1 cellular context compared by ENCODE assay signal in the genomic region with DNA sequence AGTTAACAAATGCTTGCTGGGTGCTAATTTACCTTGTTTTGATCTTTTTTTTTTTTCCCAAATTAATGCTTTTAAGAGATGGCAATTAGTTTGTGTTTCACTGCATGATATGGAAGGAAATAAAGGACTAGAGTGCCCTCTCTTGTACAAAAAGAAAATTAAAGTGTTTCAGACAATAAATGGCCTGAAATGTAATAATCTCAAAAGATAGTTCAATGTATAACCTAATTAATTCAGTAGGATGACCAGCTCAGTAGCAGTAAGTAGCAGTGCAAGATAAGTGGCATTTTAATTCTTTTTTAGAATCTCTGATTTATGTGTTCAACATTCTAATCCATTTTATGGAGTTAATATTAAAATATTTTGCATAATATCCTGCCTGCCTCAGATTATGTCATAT.
TF ChIP-seq lines count a peak whose summit lies in the region.

No MANE protein-coding gene starts in this region.

TF ChIP-seq in WTC11, 78 proteins besides CTCF, POLR2A, EP300 and RAD21 (continued from another document):
- TF ChIP-seq TCF7 (CRISPR knock-in tag; IDR thresholded peaks at IDR 0.05; ENCODE audit: low read depth) (no peak), ESRRA (CRISPR knock-in tag; IDR thresholded peaks at IDR 0.05; ENCODE audit: borderline replicate concordance) (no peak), ZNF232 (CRISPR knock-in tag; IDR thresholded peaks at IDR 0.05) (no peak), FOXJ3 (CRISPR knock-in tag; IDR thresholded peaks at IDR 0.05; ENCODE audit: borderline replicate concordance) (no peak)
- TF ChIP-seq, protein P1, sequence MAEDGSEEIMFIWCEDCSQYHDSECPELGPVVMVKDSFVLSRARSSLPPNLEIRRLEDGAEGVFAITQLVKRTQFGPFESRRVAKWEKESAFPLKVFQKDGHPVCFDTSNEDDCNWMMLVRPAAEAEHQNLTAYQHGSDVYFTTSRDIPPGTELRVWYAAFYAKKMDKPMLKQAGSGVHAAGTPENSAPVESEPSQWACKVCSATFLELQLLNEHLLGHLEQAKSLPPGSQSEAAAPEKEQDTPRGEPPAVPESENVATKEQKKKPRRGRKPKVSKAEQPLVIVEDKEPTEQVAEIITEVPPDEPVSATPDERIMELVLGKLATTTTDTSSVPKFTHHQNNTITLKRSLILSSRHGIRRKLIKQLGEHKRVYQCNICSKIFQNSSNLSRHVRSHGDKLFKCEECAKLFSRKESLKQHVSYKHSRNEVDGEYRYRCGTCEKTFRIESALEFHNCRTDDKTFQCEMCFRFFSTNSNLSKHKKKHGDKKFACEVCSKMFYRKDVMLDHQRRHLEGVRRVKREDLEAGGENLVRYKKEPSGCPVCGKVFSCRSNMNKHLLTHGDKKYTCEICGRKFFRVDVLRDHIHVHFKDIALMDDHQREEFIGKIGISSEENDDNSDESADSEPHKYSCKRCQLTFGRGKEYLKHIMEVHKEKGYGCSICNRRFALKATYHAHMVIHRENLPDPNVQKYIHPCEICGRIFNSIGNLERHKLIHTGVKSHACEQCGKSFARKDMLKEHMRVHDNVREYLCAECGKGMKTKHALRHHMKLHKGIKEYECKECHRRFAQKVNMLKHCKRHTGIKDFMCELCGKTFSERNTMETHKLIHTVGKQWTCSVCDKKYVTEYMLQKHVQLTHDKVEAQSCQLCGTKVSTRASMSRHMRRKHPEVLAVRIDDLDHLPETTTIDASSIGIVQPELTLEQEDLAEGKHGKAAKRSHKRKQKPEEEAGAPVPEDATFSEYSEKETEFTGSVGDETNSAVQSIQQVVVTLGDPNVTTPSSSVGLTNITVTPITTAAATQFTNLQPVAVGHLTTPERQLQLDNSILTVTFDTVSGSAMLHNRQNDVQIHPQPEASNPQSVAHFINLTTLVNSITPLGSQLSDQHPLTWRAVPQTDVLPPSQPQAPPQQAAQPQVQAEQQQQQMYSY (CRISPR knock-in tag; IDR thresholded peaks at IDR 0.05): no peak
